17 cellular contexts compared by ENCODE assay signal in the genomic region with DNA sequence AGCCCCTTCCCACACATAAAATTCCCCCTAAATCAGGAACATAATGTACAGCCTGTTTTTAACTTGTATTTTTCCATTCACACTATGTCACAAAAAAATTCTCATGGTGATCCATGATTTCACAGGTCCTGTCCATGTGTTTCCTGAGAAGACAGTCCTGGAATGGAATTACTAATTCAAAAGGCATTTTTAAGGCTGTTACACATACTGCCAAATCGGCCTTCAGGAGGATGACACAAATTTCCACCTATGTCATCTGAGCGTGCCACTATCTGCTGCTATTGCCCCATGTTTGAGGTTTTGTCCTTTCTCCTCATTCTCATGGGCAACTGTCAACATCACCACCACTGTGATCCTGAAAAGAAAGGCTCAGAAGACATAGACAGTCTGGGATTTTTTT.
DNase-seq lines count a peak whose midpoint lies in the region; ATAC-seq, FAIRE-seq and TF ChIP-seq lines count a peak whose summit lies in the region.
"Had no signal": no experiment of that assay in that cellular context is flagged by ENCODE, and none has a peak within 500 bp of the region (broad histone marks: within the 10 kb centered on the region; RNA-seq: fewer than 3 reads in every experiment).

No MANE protein-coding gene starts in this region.

- dilution Hi-C loops in IMR-90 (cut with HindIII; ENCODE audit: low sequenced_read_pairs, unreplicated experiment), result no loop called here
- dilution Hi-C loops in mammary epithelial cell (cut with HindIII; ENCODE audit: low sequenced_read_pairs), result no loop called here
- dilution Hi-C loops in keratinocyte (cut with MboI; ENCODE audit: extremely low pct_ligation_motif_present, low sequenced_read_pairs), result no loop called here

- no peaks in the 10 kb centered on the region for H3K36me3 ChIP-seq in IMR-90 (ENCODE audit: control insufficient read depth, insufficient read depth, low read length)
- H3K36me3 ChIP-seq in mammary epithelial cell (ENCODE audit: insufficient read depth, low read length), result no peaks in the 10 kb centered on the region
- no peaks in the 10 kb centered on the region for H3K36me3 ChIP-seq in keratinocyte (ENCODE audit: control insufficient read depth in 2 of 2, extremely low read depth in 1 of 2, insufficient read depth in 2 of 2, low read length in 2 of 2)
- H3K36me3 ChIP-seq in mesendoderm (ENCODE audit: control insufficient read depth, insufficient read depth, low read length), result no peaks in the 10 kb centered on the region
- H3K36me3 ChIP-seq in thyroid gland, result no peaks in the 10 kb centered on the region
- no peaks in the 10 kb centered on the region for H3K36me3 ChIP-seq in psoas muscle (ENCODE audit: insufficient read depth in 1 of 2, low read depth in 1 of 2)
- H3K36me3 ChIP-seq: cardiac muscle cell, HAP-1 had no signal

- DNase-seq in AG08395 (ENCODE audit: low spot score) (peak; percentile 86), IMR-90 (peak; percentile 90), mammary epithelial cell (peak; percentile 54), keratinocyte (ENCODE audit: low read depth, low spot score) (no peak), cerebellar nuclear complex (lab: John Stamatoyannopoulos, UW) (no peak), mesendoderm (no peak), thyroid gland (no peak), psoas muscle (no peak)
- DNase-seq: activated CD4-positive, alpha-beta T cell treated with anti-CD3 and anti-CD28 coated beads, Interleukin-2, amount 10 ng/mL, durations not matched to agents 7 days and 5 days; C1 segment of cervical spinal cord; MV-4-11; stimulated activated CD4-positive, alpha-beta T cell treated with anti-CD3 and anti-CD28 coated beads, Interleukin-4, amount 100 ng/mL, for 4 hours; stimulated activated naive B cell treated with anti-CD40 and anti-IgM and Interleukin-4, amounts not matched to agents 10 μg/mL and 1 μg/mL and 100 μg/mL, for 72 hours had no signal

- 0 out of 3 replicates have a peak overlapping the region, but pooled peaks have one; percentile 5 for H2BK15ac ChIP-seq in IMR-90 (ENCODE audit: low read depth, low read length)
- no peak overlapping the region for H2BK15ac ChIP-seq in mesendoderm (replicated peaks; ENCODE audit: low read depth)

- H3K9ac ChIP-seq in IMR-90 (ENCODE audit: low read depth, low read length) (no peak overlapping the region), mammary epithelial cell (ENCODE audit: insufficient read depth, low read length) (no peak overlapping the region), keratinocyte (ENCODE audit: control insufficient read depth, extremely low read depth, insufficient read depth, low read length) (no peak overlapping the region), mesendoderm (ENCODE audit: low read length) (no peak overlapping the region)

- H3K27me3 ChIP-seq in IMR-90 (ENCODE audit: control insufficient read depth, insufficient read depth, low read length), result no peaks in the 10 kb centered on the region
- no peaks in the 10 kb centered on the region for H3K27me3 ChIP-seq in mammary epithelial cell (ENCODE audit: insufficient read depth, low read length)
- no peaks in the 10 kb centered on the region for H3K27me3 ChIP-seq in keratinocyte (ENCODE audit: control insufficient read depth, extremely low read depth, insufficient read depth, low read length)
- no peaks in the 10 kb centered on the region for H3K27me3 ChIP-seq in mesendoderm (ENCODE audit: insufficient read depth, low read length, poor library complexity)
- H3K27me3 ChIP-seq in thyroid gland, result no peaks in the 10 kb centered on the region
- peaks cover 0 to 4% (median 2%) of the 10 kb centered on the region in 3 donors for H3K27me3 ChIP-seq in psoas muscle (ENCODE audit: insufficient read depth in 3 of 3, low read length in 2 of 3)
- H3K27me3 ChIP-seq: cardiac muscle cell had no signal

- no peak for TF ChIP-seq CTCF in IMR-90 (conservative IDR thresholded peaks at IDR 0.05; ENCODE audit: low read depth, low read length)
- no peak for TF ChIP-seq CTCF in mammary epithelial cell (conservative IDR thresholded peaks at IDR 0.05 in 1 of 2, IDR thresholded peaks at IDR 0.05 in 1 of 2; ENCODE audit: extremely low read depth in 1 of 2, insufficient read depth in 1 of 2, low read depth in 1 of 2, low read length in 2 of 2)
- TF ChIP-seq CTCF in keratinocyte (optimal IDR thresholded peaks at IDR 0.05 in 1 of 3, IDR thresholded peaks at IDR 0.05 in 1 of 3, conservative IDR thresholded peaks at IDR 0.05 in 1 of 3; ENCODE audit: extremely low read depth in 1 of 3, insufficient read depth in 2 of 3, low read length in 3 of 3), result no peak
- no peak for TF ChIP-seq CTCF in thyroid gland (IDR thresholded peaks at IDR 0.05)
- TF ChIP-seq CTCF in psoas muscle (IDR thresholded peaks at IDR 0.05), result no peak

- H2AFZ ChIP-seq in IMR-90 (replicated peaks; ENCODE audit: low read length, poor library complexity) (no peak overlapping the region), mammary epithelial cell (ENCODE audit: low read depth, low read length) (no peak overlapping the region), keratinocyte (ENCODE audit: control insufficient read depth, low read length) (no peak overlapping the region)

- H3K23ac ChIP-seq in IMR-90 (ENCODE audit: low read depth, low read length) (0 out of 2 replicates have a peak overlapping the region, but pooled peaks have one; percentile 44), mesendoderm (ENCODE audit: low read length) (no peak overlapping the region)

- H2BK5ac ChIP-seq in IMR-90 (ENCODE audit: low read depth, low read length, poor library complexity, severe bottlenecking) (peak overlapping the region; percentile 58), mesendoderm (ENCODE audit: low read length) (no peak overlapping the region)

- no peak overlapping the region for H3K27ac ChIP-seq in IMR-90 (ENCODE audit: insufficient read depth, low read length)
- no peak overlapping the region for H3K27ac ChIP-seq in mammary epithelial cell (ENCODE audit: insufficient read depth, low read depth, low read length)
- H3K27ac ChIP-seq in keratinocyte (ENCODE audit: control insufficient read depth, insufficient read depth, low read length), result no peak overlapping the region
- H3K27ac ChIP-seq in mesendoderm (ENCODE audit: low read depth, low read length), result no peak overlapping the region
- peak overlapping the region in 1 of 3 donors; percentile 20 for H3K27ac ChIP-seq in thyroid gland
- no peak overlapping the region for H3K27ac ChIP-seq in psoas muscle
- H3K27ac ChIP-seq: cardiac muscle cell had no signal

- in situ Hi-C loops in IMR-90 (cut with MboI; ENCODE audit: low sequenced_read_pairs), result no loop called here
- in situ Hi-C loops in mammary epithelial cell (cut with MboI; ENCODE audit: low sequenced_read_pairs in 2 of 2), result no loop called here

- H3K56ac ChIP-seq in IMR-90 (ENCODE audit: extremely low read depth, insufficient read depth, low read length), result no peak overlapping the region
- no peak overlapping the region for H3K56ac ChIP-seq in mesendoderm (ENCODE audit: low read length)

- H3K4ac ChIP-seq in IMR-90 (ENCODE audit: low read depth, low read length) (peak overlapping the region; percentile 84; the same call in 1 of the 2 replicates), mesendoderm (ENCODE audit: low read depth, low read length) (no peak overlapping the region)

- no peak overlapping the region for H2AK5ac ChIP-seq in IMR-90 (ENCODE audit: low read depth, low read length)
- no peak overlapping the region for H2AK5ac ChIP-seq in mesendoderm (ENCODE audit: low read length)

- no TSS peak for BruUV-seq in IMR-90 (replicated peaks; lab: Mats Ljungman, UMichigan)
- BruUV-seq in mammary epithelial cell (replicated peaks; lab: Mats Ljungman, UMichigan), result no TSS peak

- WGBS in IMR-90 (ENCODE audit: extremely low coverage in 2 of 2, insufficient read length in 1 of 2), 2 experiments, result 8% methylated on average over 2 of the region's 2 CpGs; no CpG with 5 or more reads in 1 of the 2 experiments
- 17% methylated on average over 2 of the region's 2 CpGs for WGBS in mammary epithelial cell (ENCODE audit: low coverage, missing lambda C conversion rate)
- WGBS in mesendoderm (ENCODE audit: extremely low coverage, insufficient coverage, low lambda C conversion rate), result no CpG with 5 or more reads among the region's 2 CpGs
- 77 to 83% methylated on average over 2 of the region's 2 CpGs for WGBS in thyroid gland, 2 donors
- 48 to 59% (median 52%) methylated on average over 2 of the region's 2 CpGs for WGBS in psoas muscle, 3 donors

- ATAC-seq in IMR-90 (ENCODE audit: low read depth) (peak; percentile 47), psoas muscle (no peak)
- ATAC-seq: activated T-helper 17 cell treated with anti-CD3 and anti-CD28 coated beads, Interleukin-2, amount 50 U/mL, for 72 hours; stimulated activated naive B cell treated with anti-CD40 and anti-IgM and Interleukin-4, amounts not matched to agents 10 μg/mL and 1 μg/mL and 100 μg/mL, for 72 hours had no signal

- POLR2A ChIA-PET in IMR-90 (lab: Charles Lee; ENCODE audit: unreplicated experiment), result no interaction called here

- H2BK120ac ChIP-seq in IMR-90 (ENCODE audit: low read depth, low read length) (peak overlapping the region; percentile 86), mesendoderm (ENCODE audit: low read depth, low read length) (no peak overlapping the region)

- intact Hi-C loops in IMR-90 (cut with micrococcal nuclease), result no loop called here
- intact Hi-C loops in mammary epithelial cell (cut with micrococcal nuclease), result no loop called here
- intact Hi-C loops in thyroid gland (cut with DNase I), result no loop called here
- intact Hi-C loops in psoas muscle (cut with DNase I), result no loop called here

- peak overlapping the region; percentile 64 for H2BK20ac ChIP-seq in IMR-90 (ENCODE audit: low read depth, low read length)

- TF ChIP-seq POLR2A in IMR-90 (IDR thresholded peaks at IDR 0.05; ENCODE audit: low read depth, low read length), result no peak
- no peak for TF ChIP-seq POLR2A in thyroid gland (IDR thresholded peaks at IDR 0.05)

- H3K4me2 ChIP-seq in IMR-90 (ENCODE audit: low read depth, low read length) (peak overlapping the region; percentile 6; the same call in 1 of the 2 replicates), mammary epithelial cell (ENCODE audit: insufficient read depth, low read depth, low read length) (no peak overlapping the region), keratinocyte (ENCODE audit: control insufficient read depth, extremely low read depth, insufficient read depth, low read depth, low read length) (peak overlapping the region; percentile 58), mesendoderm (ENCODE audit: low read length) (no peak overlapping the region)

- H3K18ac ChIP-seq in IMR-90 (ENCODE audit: low read depth, low read length) (peak overlapping the region; percentile 18; the same call in 1 of the 2 replicates), mesendoderm (ENCODE audit: low read length) (no peak overlapping the region)

- no peaks in the 10 kb centered on the region for H3K79me2 ChIP-seq in mammary epithelial cell (ENCODE audit: insufficient read depth, low read length)
- H3K79me2 ChIP-seq in keratinocyte (ENCODE audit: control insufficient read depth, insufficient read depth, low read length), result no peaks in the 10 kb centered on the region
- no peaks in the 10 kb centered on the region for H3K79me2 ChIP-seq in mesendoderm (ENCODE audit: control insufficient read depth, insufficient read depth, low read length)

- H4K8ac ChIP-seq in IMR-90 (ENCODE audit: low read depth in 2 of 2, low read length in 2 of 2) (peak overlapping the region in 1 of 2 experiments; percentile 27; a peak in 2 of 4 replicates), mesendoderm (ENCODE audit: low read depth, low read length) (no peak overlapping the region)

- H4K5ac ChIP-seq in IMR-90 (ENCODE audit: low read depth, low read length) (no peak overlapping the region), mesendoderm (ENCODE audit: low read length) (no peak overlapping the region)

- H2AK9ac ChIP-seq in IMR-90 (replicated peaks; ENCODE audit: low read depth, low read length, poor library complexity), result peak overlapping the region; percentile 0

- no peaks in the 10 kb centered on the region for H4K20me1 ChIP-seq in IMR-90 (ENCODE audit: insufficient read depth, low read length)
- H4K20me1 ChIP-seq in mammary epithelial cell (ENCODE audit: insufficient read depth, low read length), result no peaks in the 10 kb centered on the region
- H4K20me1 ChIP-seq in keratinocyte (ENCODE audit: control insufficient read depth, extremely low read depth, insufficient read depth, low read length), result no peaks in the 10 kb centered on the region

- CTCF ChIA-PET in IMR-90 (lab: Yijun Ruan, JAX), result no interaction called here
- CTCF ChIA-PET in mammary epithelial cell (lab: Charles Lee; ENCODE audit: low non-redundant PET), result no interaction called here

- peak; percentile 79 for FAIRE-seq in keratinocyte (lab: Jason Lieb, UNC)
- FAIRE-seq: G401.6 had no signal

- H3K4me1 ChIP-seq in IMR-90 (ENCODE audit: control insufficient read depth, insufficient read depth, low read length), result peaks cover 12% of the 10 kb centered on the region
- peaks cover 18% of the 10 kb centered on the region for H3K4me1 ChIP-seq in mammary epithelial cell (ENCODE audit: insufficient read depth, low read length)
- peaks cover 31% of the 10 kb centered on the region for H3K4me1 ChIP-seq in keratinocyte (ENCODE audit: control insufficient read depth, extremely low read depth, insufficient read depth, low read length)
- peaks cover 3% of the 10 kb centered on the region for H3K4me1 ChIP-seq in mesendoderm (ENCODE audit: control insufficient read depth, low read depth, low read length)
- H3K4me1 ChIP-seq in thyroid gland, result peaks cover 8 to 20% of the 10 kb centered on the region in 2 donors
- no peaks in the 10 kb centered on the region for H3K4me1 ChIP-seq in psoas muscle
- H3K4me1 ChIP-seq: HAP-1 had no signal

- no peak; the same call in 1 of the 2 replicates for TF ChIP-seq RAD21 in IMR-90 (IDR thresholded peaks at IDR 0.05; ENCODE audit: low read length)

- H3K9me1 ChIP-seq in IMR-90 (ENCODE audit: insufficient read depth, low read length) (peaks cover 21% of the 10 kb centered on the region), keratinocyte (ENCODE audit: control insufficient read depth, extremely low read depth, insufficient read depth, low read length) (peaks cover 4% of the 10 kb centered on the region)

- H3K9me3 ChIP-seq in IMR-90 (ENCODE audit: control insufficient read depth, insufficient read depth, low read length), result no peaks in the 10 kb centered on the region
- no peaks in the 10 kb centered on the region for H3K9me3 ChIP-seq in mammary epithelial cell (replicated peaks; ENCODE audit: insufficient read depth, low read length)
- H3K9me3 ChIP-seq in keratinocyte (ENCODE audit: control insufficient read depth, low read depth, low read length), result no peaks in the 10 kb centered on the region
- no peaks in the 10 kb centered on the region for H3K9me3 ChIP-seq in thyroid gland
- no peaks in the 10 kb centered on the region for H3K9me3 ChIP-seq in psoas muscle
- H3K9me3 ChIP-seq: HAP-1 had no signal

- H4K91ac ChIP-seq in IMR-90 (ENCODE audit: insufficient read depth, low read depth, low read length), result peak overlapping the region; percentile 1; the same call in 1 of the 2 replicates

- peak overlapping the region; percentile 3; the same call in 1 of the 2 replicates for H3K14ac ChIP-seq in IMR-90 (replicated peaks; ENCODE audit: low read depth, low read length)

- H3K4me3 ChIP-seq in IMR-90 (ENCODE audit: insufficient read depth, low read depth, low read length), result no peak overlapping the region
- no peak overlapping the region for H3K4me3 ChIP-seq in mammary epithelial cell (replicated peaks in 1 of 3; ENCODE audit: insufficient read depth in 1 of 3, low read depth in 2 of 3, low read length in 3 of 3)
- H3K4me3 ChIP-seq in keratinocyte (ENCODE audit: control insufficient read depth in 2 of 3, extremely low read depth in 1 of 3, insufficient read depth in 2 of 3, low read depth in 1 of 3, low read length in 3 of 3), result no peak overlapping the region
- no peak overlapping the region for H3K4me3 ChIP-seq in mesendoderm (ENCODE audit: low read length)
- no peak overlapping the region for H3K4me3 ChIP-seq in thyroid gland (replicated peaks in 1 of 3)
- H3K4me3 ChIP-seq in psoas muscle, result no peak overlapping the region
- H3K4me3 ChIP-seq: cardiac muscle cell, HAP-1 had no signal

- H3K79me1 ChIP-seq in IMR-90 (ENCODE audit: low read depth in 1 of 2, low read length in 2 of 2), result peaks cover 28 to 51% of the 10 kb centered on the region in 2 experiments
- H3K79me1 ChIP-seq in mesendoderm (ENCODE audit: low read length), result no peaks in the 10 kb centered on the region

Comparison
In these comparisons a context has a peak if more than half of its experiments do, and no peak if none do; other contexts are left out.
1. DNase-seq: peak in AG08395 (single experiment), IMR-90 (single experiment) and mammary epithelial cell (single experiment); none in keratinocyte (single experiment), cerebellar nuclear complex (0 of 2), mesendoderm (single experiment), thyroid gland (0 of 2) and psoas muscle (0 of 2).
2. H3K4me2 ChIP-seq: peak in IMR-90 (single experiment) and keratinocyte (single experiment); none in mammary epithelial cell (single experiment) and mesendoderm (single experiment).